In genomic region chr11:46696212-46696558, GRCh38 we compare ENCODE assay signal across 14 cellular contexts. TPM values are rescaled to one million over a fixed set of nuclear protein-coding genes. Genes with fewer than 3 reads are reported as not detected.
DNase-seq lines count a peak whose midpoint lies in the region; ATAC-seq and TF ChIP-seq lines count a peak whose summit lies in the region.
"Had no signal": no experiment of that assay in that cellular context is flagged by ENCODE, and none has a peak within 500 bp of the region (broad histone marks: within the 10 kb centered on the region; RNA-seq: fewer than 3 reads in every experiment).

No MANE protein-coding gene starts in this region.

- H3F3A ChIP-seq in SK-N-SH (replicated peaks; ENCODE audit: insufficient read depth) = peaks cover 4% of the 10 kb centered on the region

- peaks cover 22 to 34% (median 33%) of the 10 kb centered on the region in 3 donors for H3K36me3 ChIP-seq in skeletal muscle tissue (ENCODE audit: control insufficient read depth in 3 of 3, insufficient read depth in 3 of 3, low read length in 3 of 3)
- peaks cover 25 to 35% of the 10 kb centered on the region in 2 experiments for H3K36me3 ChIP-seq in SK-N-SH (replicated peaks in 1 of 2; ENCODE audit: control insufficient read depth in 1 of 2, insufficient read depth in 2 of 2, low read length in 1 of 2)

- H3K27me3 ChIP-seq in right cardiac atrium (ENCODE audit: control insufficient read depth, insufficient read depth) (no peaks in the 10 kb centered on the region), skeletal muscle tissue (ENCODE audit: control insufficient read depth in 3 of 3, insufficient read depth in 3 of 3, low read length in 3 of 3) (no peaks in the 10 kb centered on the region), SK-N-SH (ENCODE audit: insufficient read depth) (no peaks in the 10 kb centered on the region)
- H3K27me3 ChIP-seq: tibial nerve had no signal

- no peak for TF ChIP-seq RAD21 in SK-N-SH (IDR thresholded peaks at IDR 0.05; ENCODE audit: low read length)

- no peak for TF ChIP-seq EP300 in SK-N-SH (IDR thresholded peaks at IDR 0.05; ENCODE audit: borderline replicate concordance in 1 of 2, low read depth in 1 of 2, low read length in 1 of 2)

- CTCF ChIA-PET in SK-N-SH (lab: Yijun Ruan, JAX) = interaction anchor here (0.9 kb wide), 1 partner anchor 78 kb away, joined by 5 read pairs; the partner anchor contains the start of gene ATG13

- peak; percentile 60 for DNase-seq in DMS79 treated with DMSO at 0.1 percent for 48 hours (lab: John Stamatoyannopoulos, UW)
- DNase-seq in right cardiac atrium = peak; percentile 70 to 89 (median 86)
- no peak for DNase-seq in stimulated activated CD4-positive, alpha-beta T cell treated with anti-CD3 and anti-CD28 coated beads, Interleukin-4, amount 100 ng/mL, for 4 hours
- no peak for DNase-seq in SK-N-SH
- DNase-seq in erythroblast (lab: John Stamatoyannopoulos, UW) = no peak
- no peak for DNase-seq in stimulated activated CD4-positive, alpha-beta T cell treated with anti-CD3 and anti-CD28 coated beads, Interleukin-1b, Interleukin-23, amount 100 ng/mL, for 48 hours
- DNase-seq: activated T-cell treated with anti-CD3 and anti-CD28 coated beads, Interleukin-2, amount 50 U/mL, for 4 hours; CD4-positive, alpha-beta memory T cell; cerebellar nuclear complex had no signal

- peaks cover 47% of the 10 kb centered on the region for H3K79me2 ChIP-seq in SK-N-SH (ENCODE audit: insufficient read depth)

- peak; percentile 23 to 49 for ATAC-seq in right cardiac atrium
- ATAC-seq: activated T-cell treated with anti-CD3 and anti-CD28 coated beads, Interleukin-2, amount 50 U/mL, for 4 hours had no signal

- H3K9me3 ChIP-seq in right cardiac atrium (ENCODE audit: control insufficient read depth, low read length) = no peaks in the 10 kb centered on the region
- H3K9me3 ChIP-seq in skeletal muscle tissue (ENCODE audit: control insufficient read depth in 3 of 3, low read length in 3 of 3) = no peaks in the 10 kb centered on the region
- H3K9me3 ChIP-seq in SK-N-SH = no peaks in the 10 kb centered on the region
- H3K9me3 ChIP-seq: tibial nerve had no signal

- WGBS in right cardiac atrium = 64% methylated on average over 11 of the region's 11 CpGs
- 96% methylated on average over 7 of the region's 11 CpGs for WGBS in SK-N-SH (ENCODE audit: low lambda C conversion rate)

- intact Hi-C loops in right cardiac atrium (cut with DNase I) = loop anchor here in 1 of 4 donors (5.0 kb wide), 1 partner anchor 39 kb away; no protein-coding TSS in a partner anchor

- H3K9ac ChIP-seq in skeletal muscle tissue (ENCODE audit: low read depth in 1 of 3, low read length in 3 of 3) (peak overlapping the region in 1 of 3 donors; percentile 40), SK-N-SH (no peak overlapping the region)

- H4K20me1 ChIP-seq in SK-N-SH (ENCODE audit: insufficient read depth) = peaks cover 5% of the 10 kb centered on the region; the same call in 1 of the 2 replicates

- no peak for TF ChIP-seq POLR2A in erythroblast (IDR thresholded peaks at IDR 0.05; ENCODE audit: low read length)

- POLR2A ChIA-PET in SK-N-SH (lab: Yijun Ruan, JAX) = interaction anchor here (0.5 to 0.6 kb wide), 2 partner anchors 807 to 831 kb away, joined by 3 read pairs; no protein-coding TSS in a partner anchor

- TF ChIP-seq CTCF in SK-N-SH (IDR thresholded peaks at IDR 0.05) = no peak

- H3K4me1 ChIP-seq in right cardiac atrium (ENCODE audit: control insufficient read depth, insufficient read depth, low read length) (peaks cover 16% of the 10 kb centered on the region), skeletal muscle tissue (ENCODE audit: control insufficient read depth in 3 of 3, insufficient read depth in 3 of 3, low read length in 3 of 3) (peaks cover 54 to 64% (median 55%) of the 10 kb centered on the region in 3 donors), SK-N-SH (ENCODE audit: control insufficient read depth in 1 of 2, insufficient read depth in 2 of 2, low read depth in 1 of 2, low read length in 1 of 2) (peaks cover 11 to 33% of the 10 kb centered on the region in 2 experiments; a peak in 3 of 4 replicates)

- H3K9me2 ChIP-seq in SK-N-SH = no peaks in the 10 kb centered on the region

- H3K4me3 ChIP-seq in right cardiac atrium (ENCODE audit: low read length) (no peak overlapping the region), skeletal muscle tissue (ENCODE audit: low read length in 3 of 3) (peak overlapping the region in 2 of 3 donors; percentile 29 to 30), SK-N-SH (ENCODE audit: low read depth in 2 of 2, low read length in 1 of 2) (no peak overlapping the region)
- H3K4me3 ChIP-seq: tibial nerve had no signal

- no peak overlapping the region for H3K4me2 ChIP-seq in SK-N-SH

- H2AFZ ChIP-seq in SK-N-SH (ENCODE audit: low read depth) = no peak overlapping the region

- peak overlapping the region; percentile 97 for H3K27ac ChIP-seq in angular gyrus (ENCODE audit: low read depth, low read length)
- H3K27ac ChIP-seq in right cardiac atrium (ENCODE audit: low read length) = peak overlapping the region; percentile 55
- H3K27ac ChIP-seq in skeletal muscle tissue (ENCODE audit: low read depth, low read length) = peak overlapping the region; percentile 94
- H3K27ac ChIP-seq in SK-N-SH (ENCODE audit: low read depth in 2 of 2, low read length in 1 of 2) = peak overlapping the region in 1 of 2 experiments; percentile 53; a peak in 2 of 4 replicates

TF ChIP-seq in SK-N-SH, 30 proteins besides CTCF, POLR2A, EP300 and RAD21 (continues in another document):
- TF ChIP-seq FOXM1 (IDR thresholded peaks at IDR 0.05; ENCODE audit: low read depth) (no peak), GABPA (IDR thresholded peaks at IDR 0.05; ENCODE audit: low read depth) (no peak), MEF2A (IDR thresholded peaks at IDR 0.05; ENCODE audit: borderline replicate concordance, low read depth) (no peak), YY1 (IDR thresholded peaks at IDR 0.05; ENCODE audit: low read depth) (no peak), ELF1 (IDR thresholded peaks at IDR 0.05) (no peak), NFIC (IDR thresholded peaks at IDR 0.05; ENCODE audit: borderline replicate concordance) (no peak), IRF3 (IDR thresholded peaks at IDR 0.05; ENCODE audit: low read depth, low read length) (no peak), TEAD4 (IDR thresholded peaks at IDR 0.05; ENCODE audit: borderline replicate concordance, insufficient read depth) (no peak), RXRA (IDR thresholded peaks at IDR 0.05; ENCODE audit: borderline replicate concordance, low read depth) (no peak)
- TF ChIP-seq, protein P1, sequence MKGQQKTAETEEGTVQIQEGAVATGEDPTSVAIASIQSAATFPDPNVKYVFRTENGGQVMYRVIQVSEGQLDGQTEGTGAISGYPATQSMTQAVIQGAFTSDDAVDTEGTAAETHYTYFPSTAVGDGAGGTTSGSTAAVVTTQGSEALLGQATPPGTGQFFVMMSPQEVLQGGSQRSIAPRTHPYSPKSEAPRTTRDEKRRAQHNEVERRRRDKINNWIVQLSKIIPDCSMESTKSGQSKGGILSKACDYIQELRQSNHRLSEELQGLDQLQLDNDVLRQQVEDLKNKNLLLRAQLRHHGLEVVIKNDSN (IDR thresholded peaks at IDR 0.05; ENCODE audit: borderline replicate concordance, low read depth) = no peak
- TF ChIP-seq, protein P2, sequence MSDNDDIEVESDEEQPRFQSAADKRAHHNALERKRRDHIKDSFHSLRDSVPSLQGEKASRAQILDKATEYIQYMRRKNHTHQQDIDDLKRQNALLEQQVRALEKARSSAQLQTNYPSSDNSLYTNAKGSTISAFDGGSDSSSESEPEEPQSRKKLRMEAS (IDR thresholded peaks at IDR 0.05; ENCODE audit: low read depth) = no peak

RNA-seq across cellular contexts. Expression of gene ARHGAP1, which starts 4.2 kb away (rescaled TPM):
- total RNA-seq in right cardiac atrium (100 to 1,000 TPM; 101 to 112 (median 106) TPM), skeletal muscle tissue (19.8 TPM)
- polyA plus RNA-seq in right cardiac atrium (53.4 TPM), SK-N-SH (2012; rRNA removed) (21.3 and 27.1 TPM in 2 replicates)
- 15.1 and 19.6 TPM in 2 replicates for polyA plus RNA-seq in SK-N-SH (2012; cell fraction: cytosol; rRNA removed)
- polyA plus RNA-seq in SK-N-SH (2012; cell fraction: nucleus; rRNA removed) = 40.7 and 43.0 TPM in 2 replicates

RNA-seq across cellular contexts. Expression of gene ZNF408, which starts 4.6 kb away (rescaled TPM):
- total RNA-seq in right cardiac atrium (1 to 10 TPM; 5.8 to 8.8 (median 7.5) TPM), skeletal muscle tissue (5.7 TPM)
- polyA plus RNA-seq in right cardiac atrium (5.9 TPM), SK-N-SH (2012; rRNA removed) (5.9 and 7.1 TPM in 2 replicates)
- polyA plus RNA-seq in SK-N-SH (2012; cell fraction: cytosol; rRNA removed) = 3.7 and 5.4 TPM in 2 replicates
- polyA plus RNA-seq in SK-N-SH (2012; cell fraction: nucleus; rRNA removed) = 19.3 and 23.1 TPM in 2 replicates

RNA-seq across cellular contexts. Expression of gene F2, which starts 22.8 kb away (rescaled TPM):
- total RNA-seq in right cardiac atrium (under 1 TPM in 1 of 4 donors, not detected in 3; 0.19 TPM), skeletal muscle tissue (0.52 TPM)
- polyA plus RNA-seq in right cardiac atrium (not detected), SK-N-SH (2012; rRNA removed) (0.07 TPM in 1 of 2 replicates, not detected in the other)
- not detected in 2 replicates for polyA plus RNA-seq in SK-N-SH (2012; cell fraction: cytosol; rRNA removed)
- 0.04 TPM in 1 of 2 replicates, not detected in the other for polyA plus RNA-seq in SK-N-SH (2012; cell fraction: nucleus; rRNA removed)
- total RNA-seq: CD4-positive, alpha-beta memory T cell; NCI-H460; tibial nerve had no signal
- polyA plus RNA-seq: CD4-positive, alpha-beta memory T cell; keratinocyte had no signal

Comparison
In these comparisons a context has a peak if more than half of its experiments do, and no peak if none do; other contexts are left out.
1. DNase-seq: peak in DMS79 treated with DMSO at 0.1 percent for 48 hours (single experiment) and right cardiac atrium (3 of 3); none in stimulated activated CD4-positive, alpha-beta T cell treated with anti-CD3 and anti-CD28 coated beads, Interleukin-4, amount 100 ng/mL, for 4 hours (0 of 2), SK-N-SH (single experiment), erythroblast (0 of 2) and stimulated activated CD4-positive, alpha-beta T cell treated with anti-CD3 and anti-CD28 coated beads, Interleukin-1b, Interleukin-23, amount 100 ng/mL, for 48 hours (single experiment).
2. H3K4me3 ChIP-seq: peak in skeletal muscle tissue (2 of 3); none in right cardiac atrium (single experiment) and SK-N-SH (0 of 2).